In the genomic region with DNA sequence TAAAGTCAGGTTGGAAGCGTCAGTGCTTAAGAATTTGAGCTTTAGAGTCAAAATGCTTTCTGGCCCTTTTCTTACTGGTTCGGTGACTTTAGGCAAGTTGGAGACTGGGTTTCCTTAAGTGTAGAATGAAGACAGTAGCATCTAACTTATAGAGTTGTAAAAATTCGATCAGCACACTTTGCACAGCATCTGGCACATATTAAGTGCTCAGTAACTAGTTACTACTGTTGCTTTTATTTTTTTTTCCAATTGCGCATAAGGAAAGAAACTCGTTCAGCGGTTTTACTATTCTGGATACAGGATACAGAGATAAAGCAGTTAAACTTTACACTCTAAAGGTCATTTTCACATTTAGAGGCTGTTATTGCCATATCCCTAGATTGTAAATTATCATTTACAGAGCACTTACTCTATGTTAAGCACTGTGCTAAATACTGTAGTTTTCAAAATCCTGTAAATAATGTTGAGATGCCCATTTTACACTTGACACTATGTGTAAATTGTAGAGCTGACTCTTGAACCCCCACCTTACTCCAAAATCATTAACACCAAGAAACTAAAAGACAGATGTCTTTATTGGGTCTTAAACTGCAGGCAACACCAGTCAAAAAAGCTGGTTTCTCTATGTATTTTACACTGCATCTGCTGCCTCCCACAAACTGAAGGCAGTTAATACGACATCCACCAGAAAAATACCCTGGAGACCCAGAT, we compare ENCODE assay signal across 8 cellular contexts. TPM values are rescaled to one million over a fixed set of nuclear protein-coding genes. Genes with fewer than 3 reads are reported as not detected.
DNase-seq lines count a peak whose midpoint lies in the region; ATAC-seq and TF ChIP-seq lines count a peak whose summit lies in the region.

No MANE protein-coding gene starts in this region.

- H3K36me3 ChIP-seq in SJSA1 (peaks cover 65% of the 10 kb centered on the region), esophagus muscularis mucosa (peaks cover 26 to 58% (median 56%) of the 10 kb centered on the region in 4 donors), prostate gland (peaks cover 7 to 14% of the 10 kb centered on the region in 2 donors)

- TF ChIP-seq CTCF in esophagus muscularis mucosa (IDR thresholded peaks at IDR 0.05) (no peak), prostate gland (IDR thresholded peaks at IDR 0.05) (no peak), GM10266 (IDR thresholded peaks at IDR 0.05; ENCODE audit: control insufficient read depth, insufficient read depth, low read depth, missing control alignments) (no peak)

- 17% methylated on average over 7 of the region's 7 CpGs for WGBS in esophagus muscularis mucosa
- WGBS in prostate gland, result 12% methylated on average over 7 of the region's 7 CpGs

- TF ChIP-seq EP300 in esophagus muscularis mucosa (IDR thresholded peaks at IDR 0.05), result no peak

- H3K4me1 ChIP-seq in SJSA1 (replicated peaks) (peaks cover 16% of the 10 kb centered on the region), esophagus muscularis mucosa (peaks cover 19 to 43% (median 31%) of the 10 kb centered on the region in 4 donors), prostate gland (replicated peaks) (no peaks in the 10 kb centered on the region)

- peak overlapping the region; percentile 87 for H3K4me3 ChIP-seq in GM08714 (ENCODE audit: low read length)
- H3K4me3 ChIP-seq in SJSA1, result peak overlapping the region; percentile 77
- peak overlapping the region; percentile 88 to 100 (median 92) for H3K4me3 ChIP-seq in esophagus muscularis mucosa
- H3K4me3 ChIP-seq in prostate gland, result peak overlapping the region; percentile 78 to 92

- intact Hi-C loops in esophagus muscularis mucosa (cut with DNase I), result loop anchor here (2.0 to 10.0 kb wide), 2 partner anchors 73 to 185 kb away; a partner anchor contains a TSS
- intact Hi-C loops in prostate gland (cut with DNase I), result loop anchor here (5.0 to 10.0 kb wide), 2 partner anchors 98 to 235 kb away; no protein-coding TSS in a partner anchor

- ATAC-seq in GM18868 (IDR thresholded peaks at IDR 0.05; ENCODE audit: unreplicated experiment) (no peak), HG03039 (IDR thresholded peaks at IDR 0.05; ENCODE audit: unreplicated experiment) (no peak)

- TF ChIP-seq POLR2A in esophagus muscularis mucosa (IDR thresholded peaks at IDR 0.05; ENCODE audit: low read depth), result no peak
- no peak for TF ChIP-seq POLR2A in prostate gland (IDR thresholded peaks at IDR 0.05)

- H3K9me3 ChIP-seq in SJSA1 (replicated peaks) (no peaks in the 10 kb centered on the region), esophagus muscularis mucosa (no peaks in the 10 kb centered on the region), prostate gland (no peaks in the 10 kb centered on the region)

- H3K27ac ChIP-seq in SJSA1, result peak overlapping the region; percentile 54; the same call in 1 of the 2 replicates
- H3K27ac ChIP-seq in esophagus muscularis mucosa (replicated peaks in 1 of 4), result peak overlapping the region; percentile 91 to 95 (median 94)
- H3K27ac ChIP-seq in prostate gland, result peak overlapping the region; percentile 84 to 85

- no peak for DNase-seq in SJSA1 (ENCODE audit: low read depth in 1 of 2, low spot score in 2 of 2)
- no peak for DNase-seq in esophagus muscularis mucosa (ENCODE audit: extremely low spot score)
- DNase-seq in prostate gland (ENCODE audit: low spot score), result no peak
- no peak for DNase-seq in activated CD4-positive, alpha-beta T cell treated with anti-CD3 and anti-CD28 coated beads for 4 hours
- no peak for DNase-seq in GM10266 (ENCODE audit: extremely low spot score)

- H3K27me3 ChIP-seq in SJSA1 (replicated peaks) (no peaks in the 10 kb centered on the region), esophagus muscularis mucosa (no peaks in the 10 kb centered on the region), prostate gland (replicated peaks; ENCODE audit: insufficient read depth) (no peaks in the 10 kb centered on the region)

RNA-seq across cellular contexts. Expression of a gene that starts 0.9 kb away (rescaled TPM):
- 288 and 554 TPM in 2 replicates for total RNA-seq in SJSA1 (2014; rRNA removed; shearing (Covaris generic))
- total RNA-seq in esophagus muscularis mucosa (100 to 1,000 TPM; 159 to 360 (median 263) TPM), prostate gland (100 to 1,000 TPM; 249 to 320 TPM)

RNA-seq across cellular contexts. Expression of a gene that starts 0.9 kb away (rescaled TPM):
- 13.3 and 24.7 TPM in 2 replicates for total RNA-seq in SJSA1 (2014; rRNA removed; shearing (Covaris generic))
- total RNA-seq in esophagus muscularis mucosa (10 to 100 TPM; 25.3 to 63.3 (median 32.7) TPM), prostate gland (10 to 100 TPM; 41.2 to 56.7 TPM)

RNA-seq across cellular contexts. Expression of a gene that starts 35.4 kb away (rescaled TPM):
- 122 and 162 TPM in 2 replicates for total RNA-seq in SJSA1 (2014; rRNA removed; shearing (Covaris generic))
- total RNA-seq in esophagus muscularis mucosa (100 to 1,000 TPM in 2 of 4 donors, 10 to 100 TPM in 2; 23.0 to 148 (median 99.9) TPM), prostate gland (10 to 100 TPM; 90.1 to 91.4 TPM)

RNA-seq across cellular contexts. Expression of a gene that starts 35.4 kb away (rescaled TPM):
- 59.2 and 64.1 TPM in 2 replicates for total RNA-seq in SJSA1 (2014; rRNA removed; shearing (Covaris generic))
- total RNA-seq in esophagus muscularis mucosa, result 10 to 100 TPM; 21.0 to 30.6 (median 24.0) TPM
- 10 to 100 TPM; 31.8 to 38.9 TPM for total RNA-seq in prostate gland

RNA-seq across cellular contexts. Expression of a gene that starts 42.0 kb away (rescaled TPM):
- 277 and 319 TPM in 2 replicates for total RNA-seq in SJSA1 (2014; rRNA removed; shearing (Covaris generic))
- 100 to 1,000 TPM; 143 to 272 (median 165) TPM for total RNA-seq in esophagus muscularis mucosa
- total RNA-seq in prostate gland, result 100 to 1,000 TPM; 228 to 235 TPM
